ENCODE assay signal across 11 cellular contexts in the genomic region with DNA sequence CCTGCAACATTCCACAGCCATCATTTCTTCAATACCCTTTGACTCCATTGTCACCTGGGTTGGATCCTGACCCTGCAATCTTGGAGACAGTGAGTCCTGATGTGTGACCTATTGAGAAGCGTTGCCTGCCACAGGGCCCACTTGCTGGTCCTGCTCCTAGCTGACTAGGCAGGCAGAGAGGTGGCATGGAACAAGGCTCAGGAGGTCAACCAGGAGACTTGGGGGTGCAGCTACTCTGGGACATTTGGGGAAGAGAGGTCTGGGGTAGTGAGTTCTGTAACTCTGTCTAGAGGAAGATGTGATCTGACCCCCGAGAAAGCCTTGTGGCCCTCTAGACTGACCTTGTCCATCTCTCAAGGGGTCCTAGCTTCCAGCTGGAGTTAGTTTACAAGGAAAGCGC. TPM values are rescaled to one million over a fixed set of nuclear protein-coding genes. Genes with fewer than 3 reads are reported as not detected.
DNase-seq lines count a peak whose midpoint lies in the region; TF ChIP-seq lines count a peak whose summit lies in the region.
"Had no signal": no experiment of that assay in that cellular context is flagged by ENCODE, and none has a peak within 500 bp of the region (broad histone marks: within the 10 kb centered on the region; RNA-seq: fewer than 3 reads in every experiment).

No MANE protein-coding gene starts in this region.

- no peak overlapping the region for H3K4me2 ChIP-seq in mesenchymal stem cell (ENCODE audit: low read length, poor library complexity, severe bottlenecking)

- H3K9me3 Mint-ChIP-seq in activated CD4-positive, alpha-beta memory T cell treated with anti-CD3 and anti-CD28 coated beads, Interleukin-2, amount 10 ng/mL, durations not matched to agents 7 days and 5 days: no peaks in the 10 kb centered on the region

- no peak overlapping the region for H2BK120ac ChIP-seq in mesenchymal stem cell (ENCODE audit: low read depth, low read length)

- H2AFZ ChIP-seq in mesenchymal stem cell (ENCODE audit: low read depth, low read length): no peak overlapping the region

- no peak overlapping the region for H4K91ac ChIP-seq in mesenchymal stem cell (ENCODE audit: low read length)

- POLR2A ChIA-PET in activated CD4-positive, alpha-beta memory T cell treated with anti-CD3 and anti-CD28 coated beads, Interleukin-2, amount 10 ng/mL, durations not matched to agents 7 days and 5 days (lab: Charles Lee): interaction anchor here (0.7 to 3.5 kb wide), 20 partner anchors 11 to 229 kb away, joined by 3 to 27 read pairs (median 6); a partner anchor contains a TSS

- peak overlapping the region; percentile 84 for H3K4me3 Mint-ChIP-seq in activated CD4-positive, alpha-beta memory T cell treated with anti-CD3 and anti-CD28 coated beads, Interleukin-2, amount 10 ng/mL, durations not matched to agents 7 days and 5 days

- H2BK12ac ChIP-seq in mesenchymal stem cell (ENCODE audit: low read length in 2 of 2): no peak overlapping the region

- H3K36me3 ChIP-seq in GM06990 (ENCODE audit: control insufficient read depth, insufficient read depth, low read length) (peaks cover 7% of the 10 kb centered on the region), mesenchymal stem cell (ENCODE audit: control insufficient read depth in 1 of 2, insufficient read depth in 2 of 2, low read depth in 1 of 2, low read length in 2 of 2) (peaks cover 4 to 17% of the 10 kb centered on the region in 2 experiments)

- no peaks in the 10 kb centered on the region for H3K27me3 Mint-ChIP-seq in activated CD4-positive, alpha-beta memory T cell treated with anti-CD3 and anti-CD28 coated beads, Interleukin-2, amount 10 ng/mL, durations not matched to agents 7 days and 5 days

- H3K27ac ChIP-seq in 22Rv1: peak overlapping the region; percentile 92
- H3K27ac ChIP-seq in mesenchymal stem cell (ENCODE audit: low read length, poor library complexity, severe bottlenecking): peak overlapping the region; percentile 48

- H3K9ac ChIP-seq in mesenchymal stem cell (ENCODE audit: low read length): no peak overlapping the region

- peaks cover 20% of the 10 kb centered on the region for H3K79me1 ChIP-seq in mesenchymal stem cell (replicated peaks; ENCODE audit: low read length, poor library complexity, severe bottlenecking)

- peak overlapping the region in 1 of 2 experiments; percentile 2 for H3K14ac ChIP-seq in mesenchymal stem cell (ENCODE audit: low read length in 2 of 2)

- WGBS in mesenchymal stem cell: 98% methylated on average over 3 of the region's 3 CpGs

- H3K4me3 ChIP-seq in GM06990 (replicated peaks; ENCODE audit: low read depth, low read length): peak overlapping the region; percentile 94
- H3K4me3 ChIP-seq in mesenchymal stem cell (ENCODE audit: insufficient read depth in 1 of 2, low read depth in 1 of 2, low read length in 2 of 2): no peak overlapping the region

- H3K9me3 ChIP-seq in mesenchymal stem cell (ENCODE audit: control insufficient read depth, low read length): no peaks in the 10 kb centered on the region
- H3K9me3 ChIP-seq: upper lobe of left lung had no signal

- peaks cover 34% of the 10 kb centered on the region for H3K4me1 ChIP-seq in mesenchymal stem cell (ENCODE audit: control insufficient read depth, insufficient read depth, low read depth, low read length)

- peaks cover 52% of the 10 kb centered on the region for H3K4me1 Mint-ChIP-seq in activated CD4-positive, alpha-beta memory T cell treated with anti-CD3 and anti-CD28 coated beads, Interleukin-2, amount 10 ng/mL, durations not matched to agents 7 days and 5 days

- no peak for DNase-seq in GM06990 (ENCODE audit: extremely low read depth, insufficient read length)
- DNase-seq in activated CD4-positive, alpha-beta memory T cell treated with anti-CD3 and anti-CD28 coated beads, Interleukin-2, amount 10 ng/mL, durations not matched to agents 7 days and 5 days: no peak
- DNase-seq in mesenchymal stem cell: no peak
- DNase-seq in NCI-H1930 (lab: John Stamatoyannopoulos, UW): no peak
- DNase-seq in NCI-H2227 (lab: John Stamatoyannopoulos, UW; ENCODE audit: unreplicated experiment): no peak
- DNase-seq in NCI-H345 (lab: John Stamatoyannopoulos, UW): no peak
- no peak for DNase-seq in UCSD-AML1 (lab: John Stamatoyannopoulos, UW; ENCODE audit: unreplicated experiment)
- DNase-seq: amniotic stem cell, NCI-H526, upper lobe of left lung had no signal

- H2BK5ac ChIP-seq in mesenchymal stem cell (ENCODE audit: low read depth, low read length, poor library complexity, severe bottlenecking): no peak overlapping the region

- peaks cover 19% of the 10 kb centered on the region for H3K36me3 Mint-ChIP-seq in activated CD4-positive, alpha-beta memory T cell treated with anti-CD3 and anti-CD28 coated beads, Interleukin-2, amount 10 ng/mL, durations not matched to agents 7 days and 5 days (ENCODE audit: low read depth)

- no peak overlapping the region for H3K18ac ChIP-seq in mesenchymal stem cell (ENCODE audit: low read depth in 1 of 2, low read length in 2 of 2)

- H2BK15ac ChIP-seq in mesenchymal stem cell (ENCODE audit: low read depth, poor library complexity, severe bottlenecking): no peak overlapping the region

- no peak overlapping the region for H2AK5ac ChIP-seq in mesenchymal stem cell (ENCODE audit: low read length, severe bottlenecking)

- TF ChIP-seq CTCF in 22Rv1 (IDR thresholded peaks at IDR 0.05) (no peak), GM06990 (IDR thresholded peaks at IDR 0.05; ENCODE audit: insufficient read depth, low read length, poor library complexity, severe bottlenecking) (no peak)

- CTCF ChIA-PET in activated CD4-positive, alpha-beta memory T cell treated with anti-CD3 and anti-CD28 coated beads, Interleukin-2, amount 10 ng/mL, durations not matched to agents 7 days and 5 days (lab: Charles Lee): interaction anchor here (1.3 to 2.6 kb wide), 2 partner anchors 48 to 51 kb away, joined by 6 to 8 read pairs; no protein-coding TSS in a partner anchor

- H3K27ac Mint-ChIP-seq in activated CD4-positive, alpha-beta memory T cell treated with anti-CD3 and anti-CD28 coated beads, Interleukin-2, amount 10 ng/mL, durations not matched to agents 7 days and 5 days: peak overlapping the region; percentile 66

- H3K4ac ChIP-seq in mesenchymal stem cell (ENCODE audit: low read depth in 1 of 2, low read length in 2 of 2): no peak overlapping the region

- no peak overlapping the region for H3K23ac ChIP-seq in mesenchymal stem cell (ENCODE audit: low read length in 2 of 2)

- H3K27me3 ChIP-seq in GM06990 (replicated peaks; ENCODE audit: control insufficient read depth, insufficient read depth, low read length) (no peaks in the 10 kb centered on the region), mesenchymal stem cell (ENCODE audit: control insufficient read depth in 1 of 2, insufficient read depth in 1 of 2, low read length in 2 of 2) (no peaks in the 10 kb centered on the region)
- H3K27me3 ChIP-seq: upper lobe of left lung had no signal

- no peak overlapping the region for H4K8ac ChIP-seq in mesenchymal stem cell (ENCODE audit: low read length)

RNA-seq across cellular contexts. Expression of a gene that starts 1.8 kb away (rescaled TPM):
- 10 to 100 TPM; 85.2 to 91.4 TPM for total RNA-seq in activated CD4-positive, alpha-beta memory T cell treated with anti-CD3 and anti-CD28 coated beads, Interleukin-2, amount 10 ng/mL, durations not matched to agents 7 days and 5 days
- 38.9 TPM for polyA plus RNA-seq in mesenchymal stem cell (2013, experiment 1 of 2)
- 36.0 TPM for polyA plus RNA-seq in mesenchymal stem cell (2013, experiment 2 of 2)

RNA-seq across cellular contexts. Expression of a gene that starts 46.1 kb away (rescaled TPM):
- 1,000 to 10,000 TPM; 2,032 to 2,102 TPM for total RNA-seq in activated CD4-positive, alpha-beta memory T cell treated with anti-CD3 and anti-CD28 coated beads, Interleukin-2, amount 10 ng/mL, durations not matched to agents 7 days and 5 days
- 2,030 TPM for polyA plus RNA-seq in mesenchymal stem cell (2013, experiment 1 of 2)
- polyA plus RNA-seq in mesenchymal stem cell (2013, experiment 2 of 2): 2,181 TPM
